In genomic region chr16:1776672-1776955, GRCh38 we compare ENCODE assay signal across 20 cellular contexts.
"Had no signal": no experiment of that assay in that cellular context is flagged by ENCODE, and none has a peak within 500 bp of the region (broad histone marks: within the 10 kb centered on the region; RNA-seq: fewer than 3 reads in every experiment).

No MANE protein-coding gene starts in this region.

- H3K4me3 Mint-ChIP-seq: activated CD8-positive, alpha-beta T cell treated with anti-CD3 and anti-CD28 coated beads, Interleukin-2, amount 10 ng/mL, durations not matched to agents 7 days and 5 days; central memory CD8-positive, alpha-beta T cell; immature natural killer cell; memory B cell had no signal

- H3K27me3 Mint-ChIP-seq: central memory CD8-positive, alpha-beta T cell; memory B cell; naive B cell had no signal

- DNase-seq: activated CD4-positive, alpha-beta T cell treated with anti-CD3 and anti-CD28 coated beads for 1 hour; activated CD8-positive, alpha-beta T cell treated with anti-CD3 and anti-CD28 coated beads, Interleukin-2, amount 10 ng/mL, durations not matched to agents 7 days and 5 days; activated effector memory CD4-positive, alpha-beta T cell treated with Interleukin-2 at 50 U/mL for 16 hours; activated naive CD4-positive, alpha-beta T cell treated with anti-CD3 and anti-CD28 coated beads, Interleukin-2, amount 50 U/mL, for 16 hours; activated T-cell treated with anti-CD3 and anti-CD28 coated beads, Interleukin-2, amount 50 U/mL, for 48 hours; immature natural killer cell; kidney glomerular epithelial cell; naive B cell; posterior cingulate gyrus; sigmoid colon; spleen; stimulated activated naive CD4-positive, alpha-beta T cell had no signal

- H3K9me3 ChIP-seq: ascending aorta, gastroesophageal sphincter, mucosa of descending colon, sigmoid colon, spleen had no signal

- H3K4me3 ChIP-seq: ascending aorta, coronary artery, gastroesophageal sphincter, mucosa of descending colon, sigmoid colon, spleen had no signal

- H3K9me3 Mint-ChIP-seq: central memory CD8-positive, alpha-beta T cell; immature natural killer cell; memory B cell; naive B cell had no signal

- FAIRE-seq: endometrium had no signal

- ATAC-seq: activated CD8-positive, alpha-beta T cell treated with anti-CD3 and anti-CD28 coated beads, Interleukin-2, amount 10 ng/mL, durations not matched to agents 7 days and 5 days; gastroesophageal sphincter; mucosa of descending colon had no signal

- H3K27me3 ChIP-seq: ascending aorta, gastroesophageal sphincter, sigmoid colon, spleen had no signal

- H3K27ac ChIP-seq: ascending aorta, coronary artery, gastroesophageal sphincter, sigmoid colon, spleen, VCaP had no signal

- H3K36me3 Mint-ChIP-seq: immature natural killer cell, naive B cell had no signal

- H3K27ac Mint-ChIP-seq: activated CD8-positive, alpha-beta T cell treated with anti-CD3 and anti-CD28 coated beads, Interleukin-2, amount 10 ng/mL, durations not matched to agents 7 days and 5 days; memory B cell had no signal
